8 cellular contexts compared by ENCODE assay signal in genomic region chr5:141850183-141850768, GRCh38. TPM values are rescaled to one million over a fixed set of nuclear protein-coding genes. Genes with fewer than 3 reads are reported as not detected.
DNase-seq lines count a peak whose midpoint lies in the region; ATAC-seq and TF ChIP-seq lines count a peak whose summit lies in the region.

No MANE protein-coding gene starts in this region.

- no peak overlapping the region for H3K27ac Mint-ChIP-seq in activated naive CD4-positive, alpha-beta T cell treated with anti-CD3 and anti-CD28 coated beads, Interleukin-2, amount 50 U/mL, for 24 hours
- H3K27ac Mint-ChIP-seq in osteocyte (ENCODE audit: unreplicated experiment): peak overlapping the region; percentile 96

- no peaks in the 10 kb centered on the region for H3K27me3 ChIP-seq in H7 (ENCODE audit: control insufficient read depth, insufficient read depth, low read length)

- ATAC-seq in HG02884 (IDR thresholded peaks at IDR 0.05; ENCODE audit: unreplicated experiment): no peak

- H3K9me3 Mint-ChIP-seq in activated naive CD4-positive, alpha-beta T cell treated with anti-CD3 and anti-CD28 coated beads, Interleukin-2, amount 50 U/mL, for 24 hours: no peaks in the 10 kb centered on the region
- H3K9me3 Mint-ChIP-seq in osteocyte (ENCODE audit: unreplicated experiment): no peaks in the 10 kb centered on the region

- H3K36me3 Mint-ChIP-seq in activated naive CD4-positive, alpha-beta T cell treated with anti-CD3 and anti-CD28 coated beads, Interleukin-2, amount 50 U/mL, for 24 hours: no peaks in the 10 kb centered on the region
- H3K36me3 Mint-ChIP-seq in osteocyte (ENCODE audit: unreplicated experiment): no peaks in the 10 kb centered on the region

- H3K4me1 Mint-ChIP-seq in activated naive CD4-positive, alpha-beta T cell treated with anti-CD3 and anti-CD28 coated beads, Interleukin-2, amount 50 U/mL, for 24 hours: peaks cover 11% of the 10 kb centered on the region
- H3K4me1 Mint-ChIP-seq in osteocyte (ENCODE audit: unreplicated experiment): peaks cover 19% of the 10 kb centered on the region

- DNase-seq in DMS114 treated with DMSO at 0.1 percent for 48 hours (lab: John Stamatoyannopoulos, UW; ENCODE audit: unreplicated experiment) (peak; percentile 58), H7 (peak; percentile 87), NCI-H2227 (lab: John Stamatoyannopoulos, UW; ENCODE audit: unreplicated experiment) (peak; percentile 46), globus pallidus (ENCODE audit: low spot score) (peak; percentile 67), osteocyte (ENCODE audit: extremely low spot score, unreplicated experiment) (no peak), NCI-H446 (lab: John Stamatoyannopoulos, UW) (no peak)

- H3K36me3 ChIP-seq in H7 (replicated peaks; ENCODE audit: control insufficient read depth, insufficient read depth, low read length): no peaks in the 10 kb centered on the region; the same call in 1 of the 2 replicates

- TF ChIP-seq CTCF in osteocyte (IDR thresholded peaks at IDR 0.05): no peak

- peak overlapping the region; percentile 85 for H3K4me3 Mint-ChIP-seq in activated naive CD4-positive, alpha-beta T cell treated with anti-CD3 and anti-CD28 coated beads, Interleukin-2, amount 50 U/mL, for 24 hours
- H3K4me3 Mint-ChIP-seq in osteocyte (ENCODE audit: unreplicated experiment): peak overlapping the region; percentile 81

- H3K27me3 Mint-ChIP-seq in activated naive CD4-positive, alpha-beta T cell treated with anti-CD3 and anti-CD28 coated beads, Interleukin-2, amount 50 U/mL, for 24 hours: peaks cover 1% of the 10 kb centered on the region
- H3K27me3 Mint-ChIP-seq in osteocyte (ENCODE audit: unreplicated experiment): no peaks in the 10 kb centered on the region

- H3K4me3 ChIP-seq in H7 (ENCODE audit: insufficient read depth, low read depth, low read length): peak overlapping the region; percentile 70

RNA-seq across cellular contexts. Expression of gene PCDH1, which starts 27.9 kb away (rescaled TPM):
- 66.8 and 67.1 TPM in 2 replicates for total RNA-seq in H7 (2014; rRNA removed; shearing (Covaris generic))
- 6.3 and 7.3 TPM in 2 replicates for total RNA-seq in osteocyte

Comparison
In these comparisons a context has a peak if more than half of its experiments do, and no peak if none do; other contexts are left out.
1. DNase-seq: peak in DMS114 treated with DMSO at 0.1 percent for 48 hours (single experiment), H7 (single experiment), NCI-H2227 (single experiment) and globus pallidus (single experiment); none in osteocyte (single experiment) and NCI-H446 (0 of 2).